ENCODE assay signal across 24 cellular contexts in the genomic region with DNA sequence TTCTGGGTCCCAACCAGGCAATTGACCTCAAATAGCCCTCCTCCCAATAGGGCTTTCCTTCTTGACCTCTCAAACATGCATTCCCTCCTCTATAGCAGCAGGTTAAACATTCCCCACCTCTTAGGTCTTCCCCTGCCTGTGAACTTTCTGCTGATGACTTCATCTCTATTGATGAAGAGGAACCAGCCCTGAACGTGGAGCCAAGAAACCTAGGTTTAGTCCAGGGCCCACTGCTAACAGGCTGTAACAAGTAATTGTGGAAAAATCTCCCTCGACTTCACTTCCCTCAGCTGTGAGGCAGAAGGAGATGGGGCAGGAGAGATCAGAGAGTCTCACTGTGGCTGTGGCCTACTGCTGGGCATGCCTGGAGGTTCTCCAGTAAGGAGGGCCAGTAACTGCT. TPM values are rescaled to one million over a fixed set of nuclear protein-coding genes. Genes with fewer than 3 reads are reported as not detected.
A peak's percentile ranks its signal among the peaks of the same experiment; 100 is the strongest.
DNase-seq lines count a peak whose midpoint lies in the region; ATAC-seq and TF ChIP-seq lines count a peak whose summit lies in the region.
"Had no signal": no experiment of that assay in that cellular context is flagged by ENCODE, and none has a peak within 500 bp of the region (broad histone marks: within the 10 kb centered on the region; RNA-seq: fewer than 3 reads in every experiment).

No MANE protein-coding gene starts in this region.

- H4K20me1 ChIP-seq in Loucy (ENCODE audit: insufficient read depth, low read length, poor library complexity, severe bottlenecking): no peaks in the 10 kb centered on the region

- H3F3A ChIP-seq in Loucy (ENCODE audit: low read depth): peaks cover 4% of the 10 kb centered on the region; the same call in 1 of the 2 replicates

- WGBS in psoas muscle, 3 donors: 62 to 69% (median 63%) methylated on average over 2 of the region's 2 CpGs

- no peaks in the 10 kb centered on the region for H3K9me2 ChIP-seq in Loucy (replicated peaks; ENCODE audit: low read depth, low read length)

- peaks cover 10 to 11% of the 10 kb centered on the region in 2 donors for H3K4me1 Mint-ChIP-seq in effector memory CD8-positive, alpha-beta T cell (ENCODE audit: low read depth in 2 of 2)
- peaks cover 66 to 97% of the 10 kb centered on the region in 2 donors for H3K4me1 Mint-ChIP-seq in stimulated activated naive B cell treated with anti-CD40 and anti-IgM and Interleukin-4, amounts not matched to agents 10 μg/mL and 1 μg/mL and 100 μg/mL, for 72 hours

- H3K9me3 ChIP-seq in Loucy (ENCODE audit: insufficient read depth, low read depth, low read length) (no peaks in the 10 kb centered on the region), psoas muscle (no peaks in the 10 kb centered on the region)
- H3K9me3 ChIP-seq: ovary had no signal

- ATAC-seq in effector memory CD8-positive, alpha-beta T cell (replicated peaks): no peak
- ATAC-seq in stimulated activated naive B cell treated with anti-CD40 and anti-IgM and Interleukin-4, amounts not matched to agents 10 μg/mL and 1 μg/mL and 100 μg/mL, for 72 hours (replicated peaks): peak in 1 of 2 donors; percentile 31
- ATAC-seq in psoas muscle: no peak
- ATAC-seq in HG03025 (IDR thresholded peaks at IDR 0.05; ENCODE audit: low FRiP score, unreplicated experiment): no peak

- peak overlapping the region; percentile 67 for H3K4me2 ChIP-seq in Loucy (ENCODE audit: low read depth, low read length, poor library complexity, severe bottlenecking)
- H3K4me2 ChIP-seq: PC-9 had no signal

- no peak overlapping the region for H3K4me3 Mint-ChIP-seq in effector memory CD8-positive, alpha-beta T cell
- H3K4me3 Mint-ChIP-seq in stimulated activated naive B cell treated with anti-CD40 and anti-IgM and Interleukin-4, amounts not matched to agents 10 μg/mL and 1 μg/mL and 100 μg/mL, for 72 hours: peak overlapping the region; percentile 10 to 34
- H3K4me3 Mint-ChIP-seq: CD4-positive, alpha-beta T cell; type B pancreatic cell had no signal

- no peak overlapping the region for H3K27ac ChIP-seq in psoas muscle
- H3K27ac ChIP-seq: ovary, PC-9, WERI-Rb-1 had no signal

- no peaks in the 10 kb centered on the region for H3K79me2 ChIP-seq in Loucy (ENCODE audit: insufficient read depth, low read length)

- no peaks in the 10 kb centered on the region for H3K27me3 ChIP-seq in Loucy (ENCODE audit: insufficient read depth, low read length, poor library complexity, severe bottlenecking)
- no peaks in the 10 kb centered on the region for H3K27me3 ChIP-seq in psoas muscle (ENCODE audit: insufficient read depth in 3 of 3, low read length in 2 of 3)
- H3K27me3 ChIP-seq: ovary had no signal

- H3K9me3 Mint-ChIP-seq in effector memory CD8-positive, alpha-beta T cell: no peaks in the 10 kb centered on the region
- no peaks in the 10 kb centered on the region for H3K9me3 Mint-ChIP-seq in stimulated activated naive B cell treated with anti-CD40 and anti-IgM and Interleukin-4, amounts not matched to agents 10 μg/mL and 1 μg/mL and 100 μg/mL, for 72 hours
- H3K9me3 Mint-ChIP-seq: CD4-positive, alpha-beta T cell; type B pancreatic cell had no signal

- intact Hi-C loops in psoas muscle (cut with DNase I): loop anchor here (5.0 to 10.0 kb wide), 2 partner anchors 450 to 453 kb away; a partner anchor contains a TSS

- H3K4me1 ChIP-seq in Loucy (ENCODE audit: insufficient read depth, low read length, poor library complexity, severe bottlenecking) (peaks cover 53% of the 10 kb centered on the region), psoas muscle (no peaks in the 10 kb centered on the region)

- DNase-seq in SKM-1 (lab: John Stamatoyannopoulos, UW; ENCODE audit: unreplicated experiment) (peak; percentile 16), SKM-1 treated with dmso at 0.1 percent for 144 hours (lab: John Stamatoyannopoulos, UW; ENCODE audit: unreplicated experiment) (no peak), psoas muscle (no peak), GM19238 (ENCODE audit: insufficient read length, low spot score) (no peak)
- no peak for DNase-seq in effector memory CD8-positive, alpha-beta T cell
- no peak for DNase-seq in stimulated activated naive B cell treated with anti-CD40 and anti-IgM and Interleukin-4, amounts not matched to agents 10 μg/mL and 1 μg/mL and 100 μg/mL, for 72 hours
- DNase-seq: activated gamma-delta T cell; anterior cingulate cortex; CD4-positive, alpha-beta T cell; GOT3; left ventricle myocardium superior; NCI-H1694 treated with DMSO at 0.1 percent for 48 hours; NCI-H510A; ovary; PC-9; WERI-Rb-1 had no signal

- H3K36me3 ChIP-seq in Loucy (ENCODE audit: insufficient read depth, low read length): no peaks in the 10 kb centered on the region
- no peaks in the 10 kb centered on the region for H3K36me3 ChIP-seq in psoas muscle (ENCODE audit: insufficient read depth in 1 of 2, low read depth in 1 of 2)
- H3K36me3 ChIP-seq: ovary, WERI-Rb-1 had no signal

- TF ChIP-seq CTCF in Loucy (conservative IDR thresholded peaks at IDR 0.05; ENCODE audit: low read length) (no peak), psoas muscle (IDR thresholded peaks at IDR 0.05) (no peak)

- no peaks in the 10 kb centered on the region for H3K36me3 Mint-ChIP-seq in effector memory CD8-positive, alpha-beta T cell (ENCODE audit: insufficient read depth)
- peaks cover 0 to 18% of the 10 kb centered on the region in 2 donors for H3K36me3 Mint-ChIP-seq in stimulated activated naive B cell treated with anti-CD40 and anti-IgM and Interleukin-4, amounts not matched to agents 10 μg/mL and 1 μg/mL and 100 μg/mL, for 72 hours
- H3K36me3 Mint-ChIP-seq: type B pancreatic cell had no signal

- H2AFZ ChIP-seq in Loucy (ENCODE audit: low read length): no peak overlapping the region
- H2AFZ ChIP-seq: PC-9 had no signal

- H3K9ac ChIP-seq in Loucy (ENCODE audit: low read depth, low read length, poor library complexity, severe bottlenecking): peak overlapping the region; percentile 15

- H3K27ac Mint-ChIP-seq in effector memory CD8-positive, alpha-beta T cell: peak overlapping the region; percentile 62 to 76
- peak overlapping the region; percentile 88 for H3K27ac Mint-ChIP-seq in stimulated activated naive B cell treated with anti-CD40 and anti-IgM and Interleukin-4, amounts not matched to agents 10 μg/mL and 1 μg/mL and 100 μg/mL, for 72 hours
- H3K27ac Mint-ChIP-seq: CD4-positive, alpha-beta T cell; type B pancreatic cell had no signal

- H3K4me3 ChIP-seq in Loucy (ENCODE audit: low read length, poor library complexity, severe bottlenecking) (peak overlapping the region; percentile 27), psoas muscle (no peak overlapping the region)
- H3K4me3 ChIP-seq: ovary, PC-9 had no signal

- peaks cover 5 to 9% of the 10 kb centered on the region in 2 donors for H3K27me3 Mint-ChIP-seq in effector memory CD8-positive, alpha-beta T cell
- H3K27me3 Mint-ChIP-seq in stimulated activated naive B cell treated with anti-CD40 and anti-IgM and Interleukin-4, amounts not matched to agents 10 μg/mL and 1 μg/mL and 100 μg/mL, for 72 hours: no peaks in the 10 kb centered on the region

RNA-seq across cellular contexts. Expression of a gene that starts 24.7 kb away (rescaled TPM):
- not detected for total RNA-seq in psoas muscle
- polyA plus RNA-seq in psoas muscle: not detected
- total RNA-seq: CD4-positive, alpha-beta T cell; cerebellum; Daoy; frontal cortex; HT1080; myocyte had no signal

RNA-seq across cellular contexts. Expression of a gene that starts 57.8 kb away (rescaled TPM):
- 1 to 10 TPM in 2 of 4 donors, under 1 TPM in 2; 0.71 to 1.4 (median 0.99) TPM for total RNA-seq in psoas muscle
- polyA plus RNA-seq in psoas muscle: under 1 TPM; 0.16 to 0.40 (median 0.24) TPM
- total RNA-seq: HT1080, myocyte, PC-9 had no signal

Comparison
In these comparisons a context has a peak if more than half of its experiments do, and no peak if none do; other contexts are left out.
1. H3K4me3 Mint-ChIP-seq: peak in stimulated activated naive B cell treated with anti-CD40 and anti-IgM and Interleukin-4, amounts not matched to agents 10 μg/mL and 1 μg/mL and 100 μg/mL, for 72 hours (2 of 2); none in effector memory CD8-positive, alpha-beta T cell (0 of 2).